ENCODE assay signal across 18 cellular contexts in genomic region chr1:112524986-112525385, GRCh38. TPM values are rescaled to one million over a fixed set of nuclear protein-coding genes. Genes with fewer than 3 reads are reported as not detected.
"Had no signal": no experiment of that assay in that cellular context is flagged by ENCODE, and none has a peak within 500 bp of the region (broad histone marks: within the 10 kb centered on the region; RNA-seq: fewer than 3 reads in every experiment).

No MANE protein-coding gene starts in this region.

- FAIRE-seq: endometrium, islet of Langerhans, pancreas had no signal

- H3K27ac ChIP-seq: esophagus muscularis mucosa, pancreas, testis, VCaP had no signal

- H3K9me3 Mint-ChIP-seq: activated CD8-positive, alpha-beta T cell treated with anti-CD3 and anti-CD28 coated beads for 36 hours; activated T-cell treated with anti-CD3 and anti-CD28 coated beads, Interleukin-2, amount 50 U/mL, for 72 hours; memory B cell; neural crest cell; stimulated activated naive CD8-positive, alpha-beta T cell treated with anti-CD3 and anti-CD28 coated beads, Interleukin-15, amount 100 ng/mL, for 72 hours had no signal

- H3K4me1 Mint-ChIP-seq: memory B cell; stimulated activated naive CD8-positive, alpha-beta T cell treated with anti-CD3 and anti-CD28 coated beads, Interleukin-15, amount 100 ng/mL, for 72 hours had no signal

- H3K4me3 Mint-ChIP-seq: activated CD8-positive, alpha-beta T cell treated with anti-CD3 and anti-CD28 coated beads for 36 hours; activated T-cell treated with anti-CD3 and anti-CD28 coated beads, Interleukin-2, amount 50 U/mL, for 72 hours; memory B cell; neural crest cell; stimulated activated naive CD8-positive, alpha-beta T cell treated with anti-CD3 and anti-CD28 coated beads, Interleukin-15, amount 100 ng/mL, for 72 hours had no signal

- H3K27ac Mint-ChIP-seq: activated CD8-positive, alpha-beta T cell treated with anti-CD3 and anti-CD28 coated beads for 36 hours; activated T-cell treated with anti-CD3 and anti-CD28 coated beads, Interleukin-2, amount 50 U/mL, for 72 hours; memory B cell had no signal

- H3K4me3 ChIP-seq: body of pancreas, esophagus muscularis mucosa, pancreas, testis had no signal

- DNase-seq: activated CD8-positive, alpha-beta memory T cell treated with anti-CD3 and anti-CD28 coated beads, Interleukin-2, amount 50 U/mL, for 4 hours; activated CD8-positive, alpha-beta T cell treated with anti-CD3 and anti-CD28 coated beads for 36 hours; activated naive CD4-positive, alpha-beta T cell; activated T-cell treated with anti-CD3 and anti-CD28 coated beads, Interleukin-2, amount 50 U/mL, for 72 hours; head of caudate nucleus; stimulated activated CD4-positive, alpha-beta T cell treated with anti-CD3 and anti-CD28 coated beads, Interleukin-15, amount 100 ng/mL, for 24 hours; stimulated activated CD4-positive, alpha-beta T cell treated with anti-CD3 and anti-CD28 coated beads, Interleukin-4, amount 100 ng/mL, for 24 hours; stimulated activated naive CD8-positive, alpha-beta T cell treated with anti-CD3 and anti-CD28 coated beads, Interleukin-15, amount 100 ng/mL, for 72 hours; T-helper 9 cell; testis had no signal

- H3K27me3 Mint-ChIP-seq: activated CD8-positive, alpha-beta T cell treated with anti-CD3 and anti-CD28 coated beads for 36 hours; memory B cell; stimulated activated naive CD8-positive, alpha-beta T cell treated with anti-CD3 and anti-CD28 coated beads, Interleukin-15, amount 100 ng/mL, for 72 hours had no signal

- ATAC-seq: activated CD8-positive, alpha-beta T cell treated with anti-CD3 and anti-CD28 coated beads for 36 hours; activated T-cell treated with anti-CD3 and anti-CD28 coated beads, Interleukin-2, amount 50 U/mL, for 72 hours; stimulated activated naive CD8-positive, alpha-beta T cell treated with anti-CD3 and anti-CD28 coated beads, Interleukin-15, amount 100 ng/mL, for 72 hours had no signal

- H3K4me1 ChIP-seq: pancreas had no signal

- H3K27me3 ChIP-seq: body of pancreas, esophagus muscularis mucosa, pancreas, testis had no signal

- H3K9me3 ChIP-seq: body of pancreas, esophagus muscularis mucosa, pancreas, testis had no signal

RNA-seq across cellular contexts. Expression of gene WNT2B, which starts 16.2 kb away (rescaled TPM):
- total RNA-seq: activated CD8-positive, alpha-beta T cell treated with anti-CD3 and anti-CD28 coated beads for 36 hours had no signal
